Comparison of ENCODE assay signal across 16 cellular contexts in genomic region chr11:130524132-130524790, GRCh38.
"Had no signal": no experiment of that assay in that cellular context is flagged by ENCODE, and none has a peak within 500 bp of the region (broad histone marks: within the 10 kb centered on the region; RNA-seq: fewer than 3 reads in every experiment).

No MANE protein-coding gene starts in this region.

- H3K27ac ChIP-seq: prostate gland had no signal

- H3K36me3 Mint-ChIP-seq: activated naive CD8-positive, alpha-beta T cell; brain; natural killer cell treated with Interleukin-12 subunit alpha and Interleukin-12 subunit beta and Interleukin-15 and Interleukin-18, amount 100 ng/mL, for 72 hours had no signal

- H3K4me1 ChIP-seq: prostate gland had no signal

- H3K9me3 ChIP-seq: prostate gland had no signal

- FAIRE-seq: keratinocyte had no signal

- H3K4me3 Mint-ChIP-seq: activated CD8-positive, alpha-beta T cell treated with anti-CD3 and anti-CD28 coated beads, Interleukin-2, amount 10 ng/mL, durations not matched to agents 7 days and 5 days; activated naive CD8-positive, alpha-beta T cell; activated T-cell treated with anti-CD3 and anti-CD28 coated beads, Interleukin-2, amount 50 U/mL, for 72 hours; brain; dendritic cell treated with granulocyte-macrophage colony-stimulating factor and Interleukin-4, amounts not matched to agents 40 ng/mL and 50 ng/mL, for 4 days; effector memory CD8-positive, alpha-beta T cell; natural killer cell treated with Interleukin-12 subunit alpha and Interleukin-12 subunit beta and Interleukin-15 and Interleukin-18, amount 100 ng/mL, for 72 hours; stimulated activated naive CD8-positive, alpha-beta T cell treated with anti-CD3 and anti-CD28 coated beads, Interleukin-15, amount 100 ng/mL, for 72 hours had no signal

- H3K36me3 ChIP-seq: prostate gland had no signal

- H3K4me1 Mint-ChIP-seq: stimulated activated naive CD8-positive, alpha-beta T cell treated with anti-CD3 and anti-CD28 coated beads, Interleukin-15, amount 100 ng/mL, for 72 hours had no signal

- ATAC-seq: activated CD8-positive, alpha-beta T cell treated with anti-CD3 and anti-CD28 coated beads, Interleukin-2, amount 10 ng/mL, durations not matched to agents 7 days and 5 days; activated T-cell treated with anti-CD3 and anti-CD28 coated beads, Interleukin-2, amount 50 U/mL, for 72 hours; effector memory CD8-positive, alpha-beta T cell; natural killer cell treated with Interleukin-12 subunit alpha and Interleukin-12 subunit beta and Interleukin-15 and Interleukin-18, amount 100 ng/mL, for 72 hours; sciatic nerve; stimulated activated naive CD8-positive, alpha-beta T cell treated with anti-CD3 and anti-CD28 coated beads, Interleukin-15, amount 100 ng/mL, for 72 hours had no signal

- DNase-seq: activated CD4-positive, alpha-beta T cell treated with anti-CD3 and anti-CD28 coated beads for 4 hours; activated CD8-positive, alpha-beta memory T cell treated with anti-CD3 and anti-CD28 coated beads, Interleukin-2, amount 50 U/mL, for 48 hours; activated CD8-positive, alpha-beta T cell treated with anti-CD3 and anti-CD28 coated beads, Interleukin-2, amount 10 ng/mL, durations not matched to agents 7 days and 5 days; activated gamma-delta T cell treated with Interleukin-2 at 50 U/mL for 16 hours; activated T-cell treated with anti-CD3 and anti-CD28 coated beads, Interleukin-2, amount 50 U/mL, for 72 hours; effector memory CD8-positive, alpha-beta T cell; hippocampal formation; stimulated activated CD4-positive, alpha-beta T cell treated with anti-CD3 and anti-CD28 coated beads, Interleukin-1b, Interleukin-23, amount 100 ng/mL, for 48 hours; stimulated activated naive CD8-positive, alpha-beta T cell treated with anti-CD3 and anti-CD28 coated beads, Interleukin-15, amount 100 ng/mL, for 72 hours had no signal

- H3K27me3 Mint-ChIP-seq: activated naive CD8-positive, alpha-beta T cell; dendritic cell treated with granulocyte-macrophage colony-stimulating factor and Interleukin-4, amounts not matched to agents 40 ng/mL and 50 ng/mL, for 4 days; stimulated activated naive CD8-positive, alpha-beta T cell treated with anti-CD3 and anti-CD28 coated beads, Interleukin-15, amount 100 ng/mL, for 72 hours had no signal

- H3K4me3 ChIP-seq: prostate gland had no signal

- H3K27ac Mint-ChIP-seq: activated CD8-positive, alpha-beta T cell treated with anti-CD3 and anti-CD28 coated beads, Interleukin-2, amount 10 ng/mL, durations not matched to agents 7 days and 5 days; activated naive CD8-positive, alpha-beta T cell; activated T-cell treated with anti-CD3 and anti-CD28 coated beads, Interleukin-2, amount 50 U/mL, for 72 hours; dendritic cell treated with granulocyte-macrophage colony-stimulating factor and Interleukin-4, amounts not matched to agents 40 ng/mL and 50 ng/mL, for 4 days; effector memory CD8-positive, alpha-beta T cell; natural killer cell treated with Interleukin-12 subunit alpha and Interleukin-12 subunit beta and Interleukin-15 and Interleukin-18, amount 100 ng/mL, for 72 hours; stimulated activated naive CD8-positive, alpha-beta T cell treated with anti-CD3 and anti-CD28 coated beads, Interleukin-15, amount 100 ng/mL, for 72 hours had no signal

- H3K9me3 Mint-ChIP-seq: activated T-cell treated with anti-CD3 and anti-CD28 coated beads, Interleukin-2, amount 50 U/mL, for 72 hours; brain; effector memory CD8-positive, alpha-beta T cell; natural killer cell treated with Interleukin-12 subunit alpha and Interleukin-12 subunit beta and Interleukin-15 and Interleukin-18, amount 100 ng/mL, for 72 hours; stimulated activated naive CD8-positive, alpha-beta T cell treated with anti-CD3 and anti-CD28 coated beads, Interleukin-15, amount 100 ng/mL, for 72 hours had no signal
